Comparison of ENCODE assay signal across 29 cellular contexts in genomic region chr1:8886589-8886988, GRCh38. TPM values are rescaled to one million over a fixed set of nuclear protein-coding genes. Genes with fewer than 3 reads are reported as not detected.
"Had no signal": no experiment of that assay in that cellular context is flagged by ENCODE, and none has a peak within 500 bp of the region (broad histone marks: within the 10 kb centered on the region; RNA-seq: fewer than 3 reads in every experiment).

No MANE protein-coding gene starts in this region.

- H3K4me3 Mint-ChIP-seq: natural killer cell treated with Interleukin-12 subunit alpha and Interleukin-12 subunit beta and Interleukin-15 and Interleukin-18, amount 100 ng/mL, for 72 hours; stimulated activated memory B cell treated with anti-CD40 and anti-IgM and Interleukin-4, amounts not matched to agents 10 μg/mL and 1 μg/mL and 100 μg/mL, for 72 hours had no signal

- H3K27me3 Mint-ChIP-seq: natural killer cell treated with Interleukin-12 subunit alpha and Interleukin-12 subunit beta and Interleukin-15 and Interleukin-18, amount 100 ng/mL, for 72 hours; stimulated activated memory B cell treated with anti-CD40 and anti-IgM and Interleukin-4, amounts not matched to agents 10 μg/mL and 1 μg/mL and 100 μg/mL, for 72 hours had no signal

- H3K4me1 Mint-ChIP-seq: stimulated activated memory B cell treated with anti-CD40 and anti-IgM and Interleukin-4, amounts not matched to agents 10 μg/mL and 1 μg/mL and 100 μg/mL, for 72 hours had no signal

- H3K36me3 ChIP-seq: gastrocnemius medialis, ovary, spleen, thoracic aorta, transverse colon, upper lobe of right lung, uterus had no signal

- H3K4me3 ChIP-seq: gastrocnemius medialis, lung, ovary, psoas muscle, skin epidermis, spleen, thoracic aorta, transverse colon, upper lobe of right lung, uterus had no signal

- H3K9me3 ChIP-seq: gastrocnemius medialis, ovary, psoas muscle, spleen, thoracic aorta, transverse colon, upper lobe of right lung, uterus had no signal

- ATAC-seq: esophagus mucosa; gastrocnemius medialis; left ventricle myocardium superior; natural killer cell treated with Interleukin-12 subunit alpha and Interleukin-12 subunit beta and Interleukin-15 and Interleukin-18, amount 100 ng/mL, for 72 hours; psoas muscle; right cardiac atrium; stimulated activated memory B cell treated with anti-CD40 and anti-IgM and Interleukin-4, amounts not matched to agents 10 μg/mL and 1 μg/mL and 100 μg/mL, for 72 hours; stimulated activated naive CD8-positive, alpha-beta T cell treated with anti-CD3 and anti-CD28 coated beads, Interleukin-15, Interleukin-2, amounts not matched to agents 100 U/mL and 50 U/mL, for 24 hours; upper lobe of right lung had no signal

- H3K27ac Mint-ChIP-seq: stimulated activated memory B cell treated with anti-CD40 and anti-IgM and Interleukin-4, amounts not matched to agents 10 μg/mL and 1 μg/mL and 100 μg/mL, for 72 hours had no signal

- H3K27ac ChIP-seq: epithelial cell of prostate, gastrocnemius medialis, ovary, psoas muscle, skin epidermis, spleen, thoracic aorta, transverse colon, upper lobe of right lung, uterus had no signal

- H3K9me3 Mint-ChIP-seq: natural killer cell treated with Interleukin-12 subunit alpha and Interleukin-12 subunit beta and Interleukin-15 and Interleukin-18, amount 100 ng/mL, for 72 hours; stimulated activated memory B cell treated with anti-CD40 and anti-IgM and Interleukin-4, amounts not matched to agents 10 μg/mL and 1 μg/mL and 100 μg/mL, for 72 hours had no signal

- H3K36me3 Mint-ChIP-seq: natural killer cell treated with Interleukin-12 subunit alpha and Interleukin-12 subunit beta and Interleukin-15 and Interleukin-18, amount 100 ng/mL, for 72 hours; stimulated activated memory B cell treated with anti-CD40 and anti-IgM and Interleukin-4, amounts not matched to agents 10 μg/mL and 1 μg/mL and 100 μg/mL, for 72 hours had no signal

- H3K27me3 ChIP-seq: gastrocnemius medialis, ovary, spleen, transverse colon, upper lobe of right lung, uterus had no signal

- DNase-seq: cerebellar nuclear complex; cortex of kidney; foreskin fibroblast; gastrocnemius medialis; head of caudate nucleus; left ventricle myocardium superior; nucleus accumbens; ovary; psoas muscle; right cardiac atrium; spleen; stimulated activated CD4-positive, alpha-beta T cell treated with anti-CD3 and anti-CD28 coated beads, Interleukin-4, amount 100 ng/mL, for 4 hours; stimulated activated naive CD8-positive, alpha-beta T cell treated with anti-CD3 and anti-CD28 coated beads, Interleukin-15, Interleukin-2, amounts not matched to agents 100 U/mL and 50 U/mL, for 24 hours; substantia nigra; transverse colon; upper lobe of right lung; uterus had no signal

- H3K4me1 ChIP-seq: uterus had no signal

RNA-seq across cellular contexts. Expression of gene CA6, which starts 59.1 kb away (rescaled TPM):
- total RNA-seq: dermis microvascular lymphatic vessel endothelial cell; esophagus mucosa; gastrocnemius medialis; glomerular endothelial cell; left ventricle myocardium superior; lung; mesenteric fat pad; natural killer cell treated with Interleukin-12 subunit alpha and Interleukin-12 subunit beta and Interleukin-15 and Interleukin-18, amount 100 ng/mL, for 72 hours; ovary; psoas muscle; renal cortical epithelial cell; right cardiac atrium; thoracic aorta; transverse colon; upper lobe of right lung; uterus had no signal
- polyA plus RNA-seq: keratinocyte, ovary, psoas muscle, right cardiac atrium had no signal
